In the genomic region with DNA sequence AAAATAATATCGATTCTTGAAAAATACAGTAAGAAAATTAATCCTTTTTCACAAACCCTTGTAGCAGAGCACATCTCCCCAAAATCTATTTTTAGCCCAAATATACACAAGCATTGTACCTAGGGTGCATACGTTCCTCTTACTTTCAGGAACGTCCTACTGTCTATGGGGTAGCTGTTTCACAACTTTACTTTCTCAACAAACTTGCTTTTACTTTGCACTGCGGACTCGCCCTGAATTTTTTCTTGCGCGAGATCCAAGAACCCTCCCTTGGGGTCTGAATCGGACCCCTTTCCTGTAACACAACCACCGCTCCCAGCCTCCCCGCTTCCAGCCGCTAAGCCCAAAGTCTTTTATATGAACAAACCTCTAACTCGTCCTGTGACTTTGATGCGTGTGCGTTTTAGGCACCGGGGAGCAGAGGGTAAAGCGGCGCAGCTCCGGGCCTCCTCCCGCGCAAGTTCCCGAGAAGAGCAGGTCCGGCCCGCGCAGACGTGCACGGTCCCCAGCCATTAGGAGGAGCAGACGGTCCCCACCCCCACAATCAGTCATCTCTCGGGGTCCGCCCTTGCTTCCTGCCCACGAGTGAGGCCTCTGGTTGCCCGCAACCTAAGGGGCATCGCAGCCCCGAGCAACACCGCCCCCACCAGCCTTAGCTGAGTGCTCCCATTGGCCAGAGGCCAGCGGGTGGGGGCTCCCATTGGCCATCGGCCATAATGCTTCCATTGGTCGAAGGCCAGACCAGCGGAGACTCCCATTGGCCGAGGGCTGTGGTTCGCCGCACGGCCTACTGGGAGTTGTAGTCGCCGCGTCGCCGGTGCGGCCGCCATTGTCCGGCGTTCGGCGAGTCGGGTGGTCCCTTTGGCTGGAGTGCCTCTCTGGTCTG, we compare ENCODE assay signal across 8 cellular contexts. TPM values are rescaled to one million over a fixed set of nuclear protein-coding genes. Genes with fewer than 3 reads are reported as not detected.
A peak's percentile ranks its signal among the peaks of the same experiment; 100 is the strongest.
DNase-seq lines count a peak whose midpoint lies in the region; ATAC-seq and TF ChIP-seq lines count a peak whose summit lies in the region.

Gene ZNF8 (plus strand): TSS at position 800 of the 886 bp plus-strand sequence. CDS start 127 bp downstream, outside the sequence.

- H3K9me3 Mint-ChIP-seq in central memory CD8-positive, alpha-beta T cell = no peaks in the 10 kb centered on the region

- peaks cover 0 to 38% (median 24%) of the 10 kb centered on the region in 6 donors for H3K36me3 ChIP-seq in spleen

- peaks cover 19% of the 10 kb centered on the region for H3K36me3 Mint-ChIP-seq in central memory CD8-positive, alpha-beta T cell (ENCODE audit: insufficient read depth)

- ATAC-seq in GM19035 (IDR thresholded peaks at IDR 0.05; ENCODE audit: unreplicated experiment) (peak; percentile 97), HG03342 (IDR thresholded peaks at IDR 0.05; ENCODE audit: unreplicated experiment) (peak; percentile 94)
- ATAC-seq in central memory CD8-positive, alpha-beta T cell (replicated peaks; ENCODE audit: extremely low read depth, poor library complexity, severe bottlenecking) = peak; percentile 96

- H3K9me3 ChIP-seq in spleen = peaks cover 0 to 61% (median 41%) of the 10 kb centered on the region in 8 donors

- peaks cover 8 to 46% (median 23%) of the 10 kb centered on the region in 6 donors for H3K4me1 ChIP-seq in spleen

- peak within 1 kb of the TSS; percentile 96 for H3K4me3 Mint-ChIP-seq in central memory CD8-positive, alpha-beta T cell

- peak within 1 kb of the TSS; percentile 97 for H3K27ac Mint-ChIP-seq in central memory CD8-positive, alpha-beta T cell (ENCODE audit: low read depth)

- H3K27me3 ChIP-seq in spleen (replicated peaks in 1 of 7) = no peaks in the 10 kb centered on the region

- TF ChIP-seq CTCF in AG10803 (conservative IDR thresholded peaks at IDR 0.05; ENCODE audit: low read length) = 0 out of 2 replicates have a peak, but pooled peaks have one; percentile 8
- TF ChIP-seq CTCF in spleen (IDR thresholded peaks at IDR 0.05 in 8 of 11, conservative IDR thresholded peaks at IDR 0.05 in 3 of 11) = peak in 6 of 11 experiments; percentile 13 to 31 (median 20)

- peak in 1 of 3 donors; percentile 66 for TF ChIP-seq POLR2A in spleen (IDR thresholded peaks at IDR 0.05)

- no peaks in the 10 kb centered on the region for H3K27me3 Mint-ChIP-seq in central memory CD8-positive, alpha-beta T cell

- intact Hi-C loops in spleen (cut with DNase I; ENCODE audit: low total_unique reads) = no loop called here

- WGBS in spleen, 5 donors = 1% methylated on average over 36 to 54 of the region's 54 CpGs

- H3K4me3 ChIP-seq in AG10803 (ENCODE audit: low read length) (peak within 1 kb of the TSS; percentile 92), spleen (peak within 1 kb of the TSS; percentile 70 to 98 (median 87))

- peaks cover 34% of the 10 kb centered on the region for H3K4me1 Mint-ChIP-seq in central memory CD8-positive, alpha-beta T cell

- H3K27ac ChIP-seq in spleen = peak within 1 kb of the TSS; percentile 82 to 93 (median 90)

- DNase-seq in AG10803 (ENCODE audit: low read depth) = peak; percentile 96
- peak; percentile 81 for DNase-seq in NCI-H345 treated with DMSO at 0.1 percent for 48 hours (lab: John Stamatoyannopoulos, UW; ENCODE audit: unreplicated experiment)
- DNase-seq in activated CD4-positive, CD25-positive, alpha-beta regulatory T cell treated with anti-CD3 and anti-CD28 coated beads, Interleukin-2, amount 50 U/mL, for 16 hours (ENCODE audit: low read depth, low spot score) = peak; percentile 93
- DNase-seq in central memory CD8-positive, alpha-beta T cell (ENCODE audit: low spot score in 2 of 2) = peak; percentile 91
- peak; percentile 99 for DNase-seq in inferior parietal cortex (ENCODE audit: extremely low spot score)
- DNase-seq in spleen = peak; percentile 98

RNA-seq across cellular contexts. Expression of gene ZNF8, which starts in this region (rescaled TPM):
- total RNA-seq in spleen = 10 to 100 TPM in 2 of 7 donors, 1 to 10 TPM in 5; 6.6 to 10.7 (median 8.5) TPM
- polyA plus RNA-seq in spleen = 1 to 10 TPM in 1 of 3 donors, under 1 TPM in 2; 0.91 to 1.8 (median 0.91) TPM

Comparison
In these comparisons a context has a peak if more than half of its experiments do, and no peak if none do; other contexts are left out.
1. Peak in every context shown above with its lines: DNase-seq, ATAC-seq, H3K4me3 ChIP-seq and H3K27ac ChIP-seq.